In the genomic region with DNA sequence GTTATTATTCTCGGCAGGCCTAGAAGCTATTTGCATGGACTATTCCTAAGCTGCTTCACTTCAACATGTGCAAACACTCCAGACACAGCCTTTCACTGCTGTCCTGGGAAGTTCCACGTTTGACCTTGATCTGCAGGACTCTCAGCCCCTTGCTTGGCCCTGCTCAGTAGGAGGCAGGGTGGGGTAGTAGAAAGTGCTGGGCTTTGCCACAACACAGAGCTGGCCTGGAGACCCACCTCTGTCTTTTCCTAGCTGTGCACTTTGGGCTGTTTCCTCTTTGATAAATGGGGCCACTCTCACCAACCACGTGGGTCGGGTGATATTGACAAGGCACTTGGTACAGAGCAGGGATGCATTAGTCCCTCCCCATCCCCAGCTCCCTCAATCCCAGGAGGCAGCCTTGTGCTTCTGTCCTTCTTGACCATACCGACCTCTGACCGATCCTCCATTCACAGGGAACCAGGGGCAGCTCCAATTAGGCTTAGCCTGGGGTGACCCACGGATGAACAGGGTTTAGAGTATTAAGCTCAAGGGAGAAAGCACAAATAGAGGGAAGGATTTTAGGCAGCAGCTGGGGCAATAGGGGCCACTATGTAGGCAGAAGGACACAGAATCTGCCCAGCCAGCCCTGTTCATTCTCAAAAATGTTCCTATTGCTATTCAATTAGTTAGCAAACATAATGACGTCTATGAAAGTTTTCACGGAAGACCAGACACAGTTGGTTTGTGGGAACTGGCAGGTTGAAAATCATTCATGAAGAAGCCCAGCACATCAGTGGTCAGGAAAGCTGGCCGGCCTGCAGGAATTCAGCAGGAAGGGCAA, we compare ENCODE assay signal across 1 cellular context.
TF ChIP-seq lines count a peak whose summit lies in the region.

No MANE protein-coding gene starts in this region.

TF ChIP-seq in HepG2, 621 proteins besides CTCF, POLR2A, EP300 and RAD21 (continued from another document and continues in another):
- TF ChIP-seq BRCA1 (CRISPR knock-in tag; IDR thresholded peaks at IDR 0.05): no peak
- no peak for TF ChIP-seq EED (CRISPR knock-in tag; IDR thresholded peaks at IDR 0.05)
- no peak for TF ChIP-seq ZNF256 (CRISPR knock-in tag; conservative IDR thresholded peaks at IDR 0.05)
- TF ChIP-seq ZNF772 (CRISPR knock-in tag; IDR thresholded peaks at IDR 0.05): 0 out of 2 replicates have a peak, but pooled peaks have one; percentile 51
- TF ChIP-seq ZNF761 (CRISPR knock-in tag; conservative IDR thresholded peaks at IDR 0.05): no peak
- TF ChIP-seq ADNP (CRISPR knock-in tag; IDR thresholded peaks at IDR 0.05): 0 out of 2 replicates have a peak, but pooled peaks have one; percentile 17
- TF ChIP-seq ZNF781 (CRISPR knock-in tag; IDR thresholded peaks at IDR 0.05; ENCODE audit: borderline replicate concordance, not compliant biosample characterization): no peak
- 0 out of 2 replicates have a peak, but pooled peaks have one; percentile 13 for TF ChIP-seq PPARG (CRISPR knock-in tag; conservative IDR thresholded peaks at IDR 0.05)
- TF ChIP-seq, protein P1, sequence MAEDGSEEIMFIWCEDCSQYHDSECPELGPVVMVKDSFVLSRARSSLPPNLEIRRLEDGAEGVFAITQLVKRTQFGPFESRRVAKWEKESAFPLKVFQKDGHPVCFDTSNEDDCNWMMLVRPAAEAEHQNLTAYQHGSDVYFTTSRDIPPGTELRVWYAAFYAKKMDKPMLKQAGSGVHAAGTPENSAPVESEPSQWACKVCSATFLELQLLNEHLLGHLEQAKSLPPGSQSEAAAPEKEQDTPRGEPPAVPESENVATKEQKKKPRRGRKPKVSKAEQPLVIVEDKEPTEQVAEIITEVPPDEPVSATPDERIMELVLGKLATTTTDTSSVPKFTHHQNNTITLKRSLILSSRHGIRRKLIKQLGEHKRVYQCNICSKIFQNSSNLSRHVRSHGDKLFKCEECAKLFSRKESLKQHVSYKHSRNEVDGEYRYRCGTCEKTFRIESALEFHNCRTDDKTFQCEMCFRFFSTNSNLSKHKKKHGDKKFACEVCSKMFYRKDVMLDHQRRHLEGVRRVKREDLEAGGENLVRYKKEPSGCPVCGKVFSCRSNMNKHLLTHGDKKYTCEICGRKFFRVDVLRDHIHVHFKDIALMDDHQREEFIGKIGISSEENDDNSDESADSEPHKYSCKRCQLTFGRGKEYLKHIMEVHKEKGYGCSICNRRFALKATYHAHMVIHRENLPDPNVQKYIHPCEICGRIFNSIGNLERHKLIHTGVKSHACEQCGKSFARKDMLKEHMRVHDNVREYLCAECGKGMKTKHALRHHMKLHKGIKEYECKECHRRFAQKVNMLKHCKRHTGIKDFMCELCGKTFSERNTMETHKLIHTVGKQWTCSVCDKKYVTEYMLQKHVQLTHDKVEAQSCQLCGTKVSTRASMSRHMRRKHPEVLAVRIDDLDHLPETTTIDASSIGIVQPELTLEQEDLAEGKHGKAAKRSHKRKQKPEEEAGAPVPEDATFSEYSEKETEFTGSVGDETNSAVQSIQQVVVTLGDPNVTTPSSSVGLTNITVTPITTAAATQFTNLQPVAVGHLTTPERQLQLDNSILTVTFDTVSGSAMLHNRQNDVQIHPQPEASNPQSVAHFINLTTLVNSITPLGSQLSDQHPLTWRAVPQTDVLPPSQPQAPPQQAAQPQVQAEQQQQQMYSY (CRISPR knock-in tag; IDR thresholded peaks at IDR 0.05): no peak
- no peak for TF ChIP-seq FIP1L1 (IDR thresholded peaks at IDR 0.05; ENCODE audit: borderline replicate concordance, insufficient read depth, low read depth, low read length)
- no peak for TF ChIP-seq ELF4 (CRISPR knock-in tag; IDR thresholded peaks at IDR 0.05; ENCODE audit: borderline replicate concordance)
- TF ChIP-seq, protein P2, sequence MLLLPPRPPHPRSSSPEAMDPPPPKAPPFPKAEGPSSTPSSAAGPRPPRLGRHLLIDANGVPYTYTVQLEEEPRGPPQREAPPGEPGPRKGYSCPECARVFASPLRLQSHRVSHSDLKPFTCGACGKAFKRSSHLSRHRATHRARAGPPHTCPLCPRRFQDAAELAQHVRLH (CRISPR knock-in tag; IDR thresholded peaks at IDR 0.05; ENCODE audit: borderline replicate concordance, low read depth): no peak
- peak; percentile 42; the same call in 1 of the 2 replicates for TF ChIP-seq ZNF350 (CRISPR knock-in tag; IDR thresholded peaks at IDR 0.05; ENCODE audit: borderline replicate concordance, low read depth)
- TF ChIP-seq KDM1A (CRISPR knock-in tag; IDR thresholded peaks at IDR 0.05): peak; percentile 34; the same call in 1 of the 2 replicates
- TF ChIP-seq ZMYM4 (CRISPR knock-in tag; IDR thresholded peaks at IDR 0.05): peak; percentile 72
- no peak for TF ChIP-seq ARID2 (CRISPR knock-in tag; IDR thresholded peaks at IDR 0.05; ENCODE audit: borderline replicate concordance)
- TF ChIP-seq ETV5 (CRISPR knock-in tag; IDR thresholded peaks at IDR 0.05; ENCODE audit: borderline replicate concordance): no peak; the same call in 1 of the 2 replicates
- no peak for TF ChIP-seq TFAP4 (IDR thresholded peaks at IDR 0.05; ENCODE audit: borderline replicate concordance, low read depth)
- TF ChIP-seq PAXIP1 (CRISPR knock-in tag; conservative IDR thresholded peaks at IDR 0.05): peak; percentile 80
- no peak for TF ChIP-seq RFXANK (CRISPR knock-in tag; IDR thresholded peaks at IDR 0.05)
- no peak for TF ChIP-seq ZNF143 (CRISPR knock-in tag; IDR thresholded peaks at IDR 0.05)
- no peak for TF ChIP-seq RNF2 (conservative IDR thresholded peaks at IDR 0.05; ENCODE audit: low read depth)
- no peak for TF ChIP-seq CAMTA2 (CRISPR knock-in tag; IDR thresholded peaks at IDR 0.05; ENCODE audit: borderline replicate concordance)
- no peak for TF ChIP-seq ZNF530 (CRISPR knock-in tag; IDR thresholded peaks at IDR 0.05; ENCODE audit: low read depth)
- TF ChIP-seq HNRNPL (IDR thresholded peaks at IDR 0.05; ENCODE audit: low read depth, low read length): no peak
- no peak for TF ChIP-seq KDM5A (IDR thresholded peaks at IDR 0.05; ENCODE audit: borderline replicate concordance, low read length)
- TF ChIP-seq, protein P3, sequence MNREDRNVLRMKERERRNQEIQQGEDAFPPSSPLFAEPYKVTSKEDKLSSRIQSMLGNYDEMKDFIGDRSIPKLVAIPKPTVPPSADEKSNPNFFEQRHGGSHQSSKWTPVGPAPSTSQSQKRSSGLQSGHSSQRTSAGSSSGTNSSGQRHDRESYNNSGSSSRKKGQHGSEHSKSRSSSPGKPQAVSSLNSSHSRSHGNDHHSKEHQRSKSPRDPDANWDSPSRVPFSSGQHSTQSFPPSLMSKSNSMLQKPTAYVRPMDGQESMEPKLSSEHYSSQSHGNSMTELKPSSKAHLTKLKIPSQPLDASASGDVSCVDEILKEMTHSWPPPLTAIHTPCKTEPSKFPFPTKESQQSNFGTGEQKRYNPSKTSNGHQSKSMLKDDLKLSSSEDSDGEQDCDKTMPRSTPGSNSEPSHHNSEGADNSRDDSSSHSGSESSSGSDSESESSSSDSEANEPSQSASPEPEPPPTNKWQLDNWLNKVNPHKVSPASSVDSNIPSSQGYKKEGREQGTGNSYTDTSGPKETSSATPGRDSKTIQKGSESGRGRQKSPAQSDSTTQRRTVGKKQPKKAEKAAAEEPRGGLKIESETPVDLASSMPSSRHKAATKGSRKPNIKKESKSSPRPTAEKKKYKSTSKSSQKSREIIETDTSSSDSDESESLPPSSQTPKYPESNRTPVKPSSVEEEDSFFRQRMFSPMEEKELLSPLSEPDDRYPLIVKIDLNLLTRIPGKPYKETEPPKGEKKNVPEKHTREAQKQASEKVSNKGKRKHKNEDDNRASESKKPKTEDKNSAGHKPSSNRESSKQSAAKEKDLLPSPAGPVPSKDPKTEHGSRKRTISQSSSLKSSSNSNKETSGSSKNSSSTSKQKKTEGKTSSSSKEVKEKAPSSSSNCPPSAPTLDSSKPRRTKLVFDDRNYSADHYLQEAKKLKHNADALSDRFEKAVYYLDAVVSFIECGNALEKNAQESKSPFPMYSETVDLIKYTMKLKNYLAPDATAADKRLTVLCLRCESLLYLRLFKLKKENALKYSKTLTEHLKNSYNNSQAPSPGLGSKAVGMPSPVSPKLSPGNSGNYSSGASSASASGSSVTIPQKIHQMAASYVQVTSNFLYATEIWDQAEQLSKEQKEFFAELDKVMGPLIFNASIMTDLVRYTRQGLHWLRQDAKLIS (CRISPR knock-in tag; IDR thresholded peaks at IDR 0.05): no peak
- no peak for TF ChIP-seq ZNF101 (CRISPR knock-in tag; IDR thresholded peaks at IDR 0.05; ENCODE audit: borderline replicate concordance, low read depth)
- no peak for TF ChIP-seq ZSCAN30 (CRISPR knock-in tag; IDR thresholded peaks at IDR 0.05)
- TF ChIP-seq, protein P4, sequence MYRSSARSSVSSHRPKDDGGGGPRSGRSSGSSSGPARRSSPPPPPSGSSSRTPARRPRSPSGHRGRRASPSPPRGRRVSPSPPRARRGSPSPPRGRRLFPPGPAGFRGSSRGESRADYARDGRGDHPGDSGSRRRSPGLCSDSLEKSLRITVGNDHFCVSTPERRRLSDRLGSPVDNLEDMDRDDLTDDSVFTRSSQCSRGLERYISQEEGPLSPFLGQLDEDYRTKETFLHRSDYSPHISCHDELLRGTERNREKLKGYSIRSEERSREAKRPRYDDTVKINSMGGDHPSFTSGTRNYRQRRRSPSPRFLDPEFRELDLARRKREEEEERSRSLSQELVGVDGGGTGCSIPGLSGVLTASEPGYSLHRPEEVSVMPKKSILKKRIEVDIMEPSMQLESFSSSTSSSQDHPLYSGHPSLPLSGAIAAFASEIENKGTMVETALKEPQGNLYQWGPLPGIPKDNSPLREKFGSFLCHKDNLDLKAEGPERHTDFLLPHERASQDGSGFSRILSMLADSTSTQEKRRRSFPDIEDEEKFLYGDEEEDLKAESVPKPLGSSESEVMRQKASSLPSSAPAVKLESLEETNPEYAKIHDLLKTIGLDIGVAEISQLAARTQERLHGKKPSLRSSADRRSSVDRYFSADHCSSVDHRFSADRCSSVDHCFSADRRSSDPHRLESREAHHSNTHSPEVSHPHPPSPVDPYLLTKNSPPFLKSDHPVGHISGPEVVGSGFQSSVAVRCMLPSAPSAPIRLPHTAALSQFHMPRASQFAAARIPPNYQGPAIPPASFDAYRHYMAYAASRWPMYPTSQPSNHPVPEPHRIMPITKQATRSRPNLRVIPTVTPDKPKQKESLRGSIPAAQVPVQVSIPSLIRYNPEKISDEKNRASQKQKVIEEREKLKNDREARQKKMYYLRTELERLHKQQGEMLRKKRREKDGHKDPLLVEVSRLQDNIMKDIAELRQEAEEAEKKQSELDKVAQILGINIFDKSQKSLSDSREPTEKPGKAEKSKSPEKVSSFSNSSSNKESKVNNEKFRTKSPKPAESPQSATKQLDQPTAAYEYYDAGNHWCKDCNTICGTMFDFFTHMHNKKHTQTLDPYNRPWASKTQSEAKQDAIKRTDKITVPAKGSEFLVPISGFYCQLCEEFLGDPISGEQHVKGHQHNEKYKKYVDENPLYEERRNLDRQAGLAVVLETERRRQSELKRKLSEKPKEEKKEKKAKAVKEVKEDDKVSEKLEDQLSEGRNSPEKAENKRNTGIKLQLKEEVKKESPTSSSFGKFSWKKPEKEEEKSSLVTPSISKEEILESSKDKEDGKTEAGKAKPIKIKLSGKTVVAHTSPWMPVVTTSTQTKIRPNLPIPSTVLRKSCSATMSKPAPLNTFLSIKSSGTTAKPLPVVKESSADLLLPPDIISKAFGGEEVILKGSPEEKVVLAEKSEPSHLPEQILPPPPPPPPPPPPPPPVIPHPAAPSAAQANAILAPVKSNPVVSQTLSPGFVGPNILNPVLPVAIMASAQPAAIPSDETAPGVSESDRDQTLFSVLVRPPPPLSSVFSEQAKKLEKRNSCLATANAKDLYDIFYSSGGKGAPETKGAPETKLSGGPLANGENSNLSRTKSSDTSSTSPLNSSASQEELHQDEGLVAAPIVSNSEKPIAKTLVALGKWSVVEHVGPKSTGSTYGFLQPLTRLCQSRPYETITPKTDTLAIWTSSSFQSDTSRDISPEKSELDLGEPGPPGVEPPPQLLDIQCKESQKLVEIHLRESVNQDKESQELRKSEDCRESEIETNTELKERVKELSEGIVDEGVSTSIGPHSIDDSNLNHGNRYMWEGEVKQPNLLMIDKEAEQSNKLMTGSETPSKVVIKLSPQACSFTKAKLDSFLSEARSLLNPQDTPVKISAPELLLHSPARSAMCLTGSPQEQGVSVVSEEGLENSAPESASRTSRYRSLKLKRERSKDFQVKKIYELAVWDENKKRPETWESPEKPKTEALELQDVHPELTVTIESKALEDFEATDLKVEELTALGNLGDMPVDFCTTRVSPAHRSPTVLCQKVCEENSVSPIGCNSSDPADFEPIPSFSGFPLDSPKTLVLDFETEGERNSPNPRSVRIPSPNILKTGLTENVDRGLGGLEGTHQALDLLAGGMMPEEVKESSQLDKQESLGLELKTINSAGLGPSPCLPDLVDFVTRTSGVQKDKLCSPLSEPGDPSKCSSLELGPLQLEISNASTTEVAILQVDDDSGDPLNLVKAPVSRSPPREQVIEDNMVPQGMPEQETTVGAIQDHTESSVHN (CRISPR knock-in tag; IDR thresholded peaks at IDR 0.05): no peak
- TF ChIP-seq ESRRA (CRISPR knock-in tag; IDR thresholded peaks at IDR 0.05; ENCODE audit: low read depth): peak; percentile 42; the same call in 1 of the 2 replicates
